Comparison of ENCODE assay signal across 1 cellular context in the genomic region with DNA sequence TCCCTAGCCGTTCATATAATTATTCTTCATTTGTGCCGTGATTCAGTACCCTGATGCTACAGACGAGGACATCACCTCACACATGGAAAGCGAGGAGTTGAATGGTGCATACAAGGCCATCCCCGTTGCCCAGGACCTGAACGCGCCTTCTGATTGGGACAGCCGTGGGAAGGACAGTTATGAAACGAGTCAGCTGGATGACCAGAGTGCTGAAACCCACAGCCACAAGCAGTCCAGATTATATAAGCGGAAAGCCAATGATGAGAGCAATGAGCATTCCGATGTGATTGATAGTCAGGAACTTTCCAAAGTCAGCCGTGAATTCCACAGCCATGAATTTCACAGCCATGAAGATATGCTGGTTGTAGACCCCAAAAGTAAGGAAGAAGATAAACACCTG.
A peak's percentile ranks its signal among the peaks of the same experiment; 100 is the strongest.
TF ChIP-seq lines count a peak whose summit lies in the region.

No MANE protein-coding gene starts in this region.

TF ChIP-seq in HepG2, 621 proteins besides CTCF, POLR2A, EP300 and RAD21 (continued from another document):
- no peak for TF ChIP-seq FIP1L1 (IDR thresholded peaks at IDR 0.05; ENCODE audit: borderline replicate concordance, insufficient read depth, low read depth, low read length)
- no peak for TF ChIP-seq ZNF124 (CRISPR knock-in tag; IDR thresholded peaks at IDR 0.05)
- TF ChIP-seq, protein P1, sequence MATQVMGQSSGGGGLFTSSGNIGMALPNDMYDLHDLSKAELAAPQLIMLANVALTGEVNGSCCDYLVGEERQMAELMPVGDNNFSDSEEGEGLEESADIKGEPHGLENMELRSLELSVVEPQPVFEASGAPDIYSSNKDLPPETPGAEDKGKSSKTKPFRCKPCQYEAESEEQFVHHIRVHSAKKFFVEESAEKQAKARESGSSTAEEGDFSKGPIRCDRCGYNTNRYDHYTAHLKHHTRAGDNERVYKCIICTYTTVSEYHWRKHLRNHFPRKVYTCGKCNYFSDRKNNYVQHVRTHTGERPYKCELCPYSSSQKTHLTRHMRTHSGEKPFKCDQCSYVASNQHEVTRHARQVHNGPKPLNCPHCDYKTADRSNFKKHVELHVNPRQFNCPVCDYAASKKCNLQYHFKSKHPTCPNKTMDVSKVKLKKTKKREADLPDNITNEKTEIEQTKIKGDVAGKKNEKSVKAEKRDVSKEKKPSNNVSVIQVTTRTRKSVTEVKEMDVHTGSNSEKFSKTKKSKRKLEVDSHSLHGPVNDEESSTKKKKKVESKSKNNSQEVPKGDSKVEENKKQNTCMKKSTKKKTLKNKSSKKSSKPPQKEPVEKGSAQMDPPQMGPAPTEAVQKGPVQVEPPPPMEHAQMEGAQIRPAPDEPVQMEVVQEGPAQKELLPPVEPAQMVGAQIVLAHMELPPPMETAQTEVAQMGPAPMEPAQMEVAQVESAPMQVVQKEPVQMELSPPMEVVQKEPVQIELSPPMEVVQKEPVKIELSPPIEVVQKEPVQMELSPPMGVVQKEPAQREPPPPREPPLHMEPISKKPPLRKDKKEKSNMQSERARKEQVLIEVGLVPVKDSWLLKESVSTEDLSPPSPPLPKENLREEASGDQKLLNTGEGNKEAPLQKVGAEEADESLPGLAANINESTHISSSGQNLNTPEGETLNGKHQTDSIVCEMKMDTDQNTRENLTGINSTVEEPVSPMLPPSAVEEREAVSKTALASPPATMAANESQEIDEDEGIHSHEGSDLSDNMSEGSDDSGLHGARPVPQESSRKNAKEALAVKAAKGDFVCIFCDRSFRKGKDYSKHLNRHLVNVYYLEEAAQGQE (IDR thresholded peaks at IDR 0.05; ENCODE audit: borderline replicate concordance in 1 of 2, low read depth in 1 of 2, low read length in 2 of 2): no peak
- no peak for TF ChIP-seq ZNF709 (CRISPR knock-in tag; IDR thresholded peaks at IDR 0.05)
- TF ChIP-seq, protein P2, sequence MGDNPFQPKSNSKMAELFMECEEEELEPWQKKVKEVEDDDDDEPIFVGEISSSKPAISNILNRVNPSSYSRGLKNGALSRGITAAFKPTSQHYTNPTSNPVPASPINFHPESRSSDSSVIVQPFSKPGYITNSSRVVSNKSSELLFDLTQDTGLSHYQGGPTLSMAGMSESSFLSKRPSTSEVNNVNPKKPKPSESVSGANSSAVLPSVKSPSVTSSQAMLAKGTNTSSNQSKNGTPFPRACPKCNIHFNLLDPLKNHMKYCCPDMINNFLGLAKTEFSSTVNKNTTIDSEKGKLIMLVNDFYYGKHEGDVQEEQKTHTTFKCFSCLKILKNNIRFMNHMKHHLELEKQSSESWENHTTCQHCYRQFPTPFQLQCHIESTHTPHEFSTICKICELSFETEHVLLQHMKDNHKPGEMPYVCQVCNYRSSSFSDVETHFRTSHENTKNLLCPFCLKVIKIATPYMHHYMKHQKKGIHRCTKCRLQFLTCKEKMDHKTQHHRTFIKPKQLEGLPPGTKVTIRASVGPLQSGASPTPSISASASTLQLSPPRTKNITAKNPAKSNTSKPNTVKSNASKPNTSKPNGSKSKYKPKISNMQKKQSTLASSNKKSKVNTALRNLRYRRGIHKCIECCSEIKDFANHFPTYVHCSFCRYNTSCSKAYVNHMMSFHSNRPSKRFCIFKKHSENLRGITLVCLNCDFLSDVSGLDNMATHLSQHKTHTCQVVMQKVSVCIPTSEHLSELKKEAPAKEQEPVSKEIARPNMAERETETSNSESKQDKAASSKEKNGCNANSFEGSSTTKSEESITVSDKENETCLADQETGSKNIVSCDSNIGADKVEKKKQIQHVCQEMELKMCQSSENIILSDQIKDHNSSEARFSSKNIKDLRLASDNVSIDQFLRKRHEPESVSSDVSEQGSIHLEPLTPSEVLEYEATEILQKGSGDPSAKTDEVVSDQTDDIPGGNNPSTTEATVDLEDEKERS (CRISPR knock-in tag; IDR thresholded peaks at IDR 0.05): no peak
- no peak for TF ChIP-seq TSC22D2 (CRISPR knock-in tag; IDR thresholded peaks at IDR 0.05; ENCODE audit: borderline replicate concordance)
- no peak for TF ChIP-seq CERS6 (CRISPR knock-in tag; IDR thresholded peaks at IDR 0.05)
- peak; percentile 45 for TF ChIP-seq RBM22 (optimal IDR thresholded peaks at IDR 0.05; ENCODE audit: low read length)
- TF ChIP-seq CBFB (CRISPR knock-in tag; IDR thresholded peaks at IDR 0.05): no peak
